Comparison of ENCODE assay signal across 9 cellular contexts in genomic region chr7:114539575-114539974, GRCh38.
DNase-seq lines count a peak whose midpoint lies in the region; ATAC-seq and TF ChIP-seq lines count a peak whose summit lies in the region.
"Had no signal": no experiment of that assay in that cellular context is flagged by ENCODE, and none has a peak within 500 bp of the region (broad histone marks: within the 10 kb centered on the region; RNA-seq: fewer than 3 reads in every experiment).

No MANE protein-coding gene starts in this region.

- peaks cover 44% of the 10 kb centered on the region for H3K4me1 Mint-ChIP-seq in glutamatergic neuron (ENCODE audit: low read depth, unreplicated experiment)

- H3K4me1 ChIP-seq in SJCRH30: no peaks in the 10 kb centered on the region

- TF ChIP-seq CTCF in BJ (IDR thresholded peaks at IDR 0.05; ENCODE audit: insufficient read depth, low read depth, low read length) (peak; percentile 40), glutamatergic neuron (IDR thresholded peaks at IDR 0.05; ENCODE audit: partially characterized antibody, unreplicated experiment) (no peak)

- no peaks in the 10 kb centered on the region for H3K36me3 ChIP-seq in BJ (ENCODE audit: control insufficient read depth, insufficient read depth, low read length)
- H3K36me3 ChIP-seq in SJCRH30: peaks cover 2% of the 10 kb centered on the region; the same call in 1 of the 2 replicates

- no peaks in the 10 kb centered on the region for H3K27me3 Mint-ChIP-seq in glutamatergic neuron (ENCODE audit: unreplicated experiment)

- ATAC-seq in GM18861 (IDR thresholded peaks at IDR 0.05; ENCODE audit: unreplicated experiment): no peak

- H3K4me3 ChIP-seq in BJ (ENCODE audit: low read depth, low read length) (no peak overlapping the region), SJCRH30 (no peak overlapping the region)

- H3K27ac Mint-ChIP-seq in glutamatergic neuron (ENCODE audit: unreplicated experiment): peak overlapping the region; percentile 95

- no peaks in the 10 kb centered on the region for H3K36me3 Mint-ChIP-seq in glutamatergic neuron (ENCODE audit: unreplicated experiment)

- no peak for DNase-seq in BJ (ENCODE audit: low read depth)
- DNase-seq in HT-29 (ENCODE audit: low spot score): peak; percentile 65
- peak; percentile 38 to 68 for DNase-seq in SJCRH30
- peak; percentile 26 for DNase-seq in glutamatergic neuron
- no peak for DNase-seq in GM19240 (ENCODE audit: insufficient read length, low spot score)
- no peak for DNase-seq in SHP77 treated with DMSO at 0.1 percent for 48 hours (lab: John Stamatoyannopoulos, UW)
- DNase-seq in hippocampal formation (lab: John Stamatoyannopoulos, UW): no peak
- DNase-seq: NCI-H2029 had no signal

- H3K27ac ChIP-seq in SJCRH30: no peak overlapping the region

- no peaks in the 10 kb centered on the region for H3K9me3 ChIP-seq in SJCRH30 (replicated peaks)

- POLR2A ChIA-PET in BJ (lab: Charles Lee): no interaction called here

- H3K27me3 ChIP-seq in BJ (ENCODE audit: control insufficient read depth, insufficient read depth, low read length) (no peaks in the 10 kb centered on the region), SJCRH30 (no peaks in the 10 kb centered on the region)

- H3K4me3 Mint-ChIP-seq in glutamatergic neuron (ENCODE audit: unreplicated experiment): no peak overlapping the region

- H3K9me3 Mint-ChIP-seq in glutamatergic neuron (ENCODE audit: unreplicated experiment): peaks cover 2% of the 10 kb centered on the region

- CTCF ChIA-PET in BJ (lab: Yijun Ruan, JAX): no interaction called here

Comparison
In these comparisons a context has a peak if more than half of its experiments do, and no peak if none do; other contexts are left out.
1. DNase-seq: peak in HT-29 (single experiment), SJCRH30 (2 of 2) and glutamatergic neuron (single experiment); none in BJ (single experiment), GM19240 (single experiment), SHP77 treated with DMSO at 0.1 percent for 48 hours (single experiment) and hippocampal formation (0 of 2).